Comparison of ENCODE assay signal across 10 cellular contexts in genomic region chr22:40628354-40629042, GRCh38. TPM values are rescaled to one million over a fixed set of nuclear protein-coding genes. Genes with fewer than 3 reads are reported as not detected.
A peak's percentile ranks its signal among the peaks of the same experiment; 100 is the strongest.
DNase-seq lines count a peak whose midpoint lies in the region; ATAC-seq and TF ChIP-seq lines count a peak whose summit lies in the region.
"Had no signal": no experiment of that assay in that cellular context is flagged by ENCODE, and none has a peak within 500 bp of the region (broad histone marks: within the 10 kb centered on the region; RNA-seq: fewer than 3 reads in every experiment).

No MANE protein-coding gene starts in this region.

- H3F3A ChIP-seq in PC-3 (ENCODE audit: low read length, unreplicated experiment): no peaks in the 10 kb centered on the region

- ATAC-seq in PC-3: peak; percentile 59
- ATAC-seq in esophagus mucosa: peak; percentile 70

- H3K9me3 ChIP-seq in PC-3 (ENCODE audit: low read length): no peaks in the 10 kb centered on the region
- H3K9me3 ChIP-seq: ovary had no signal

- POLR2A ChIA-PET in PC-3 (lab: Charles Lee; ENCODE audit: unreplicated experiment): no interaction called here

- H3K9ac ChIP-seq in PC-3 (ENCODE audit: low read length): no peak overlapping the region

- H3K27ac Mint-ChIP-seq in activated naive CD4-positive, alpha-beta T cell treated with anti-CD3 and anti-CD28 coated beads, Interleukin-2, amount 50 U/mL, for 24 hours: peak overlapping the region; percentile 30
- peak overlapping the region; percentile 72 for H3K27ac Mint-ChIP-seq in stimulated activated naive CD8-positive, alpha-beta T cell treated with anti-CD3 and anti-CD28 coated beads, Interleukin-15, Interleukin-2, amounts not matched to agents 100 ng/mL and 50 ng/mL, for 24 hours

- no peaks in the 10 kb centered on the region for H3K9me2 ChIP-seq in PC-3 (replicated peaks; ENCODE audit: low read length)

- peaks cover 98% of the 10 kb centered on the region for H3K79me2 ChIP-seq in PC-3 (ENCODE audit: low read length)

- peak overlapping the region; percentile 23 for H3K4me3 Mint-ChIP-seq in activated naive CD4-positive, alpha-beta T cell treated with anti-CD3 and anti-CD28 coated beads, Interleukin-2, amount 50 U/mL, for 24 hours
- peak overlapping the region; percentile 18 for H3K4me3 Mint-ChIP-seq in stimulated activated naive CD8-positive, alpha-beta T cell treated with anti-CD3 and anti-CD28 coated beads, Interleukin-15, Interleukin-2, amounts not matched to agents 100 ng/mL and 50 ng/mL, for 24 hours

- H2AFZ ChIP-seq in PC-3 (ENCODE audit: low read length): no peak overlapping the region

- intact Hi-C loops in PC-3 (cut with micrococcal nuclease): no loop called here

- H3K27me3 ChIP-seq in PC-3 (ENCODE audit: low read length): no peaks in the 10 kb centered on the region
- H3K27me3 ChIP-seq: ovary had no signal

- H3K4me3 ChIP-seq in PC-3 (ENCODE audit: low read length): no peak overlapping the region
- H3K4me3 ChIP-seq: ovary had no signal

- peaks cover 30% of the 10 kb centered on the region for H3K4me1 ChIP-seq in PC-3 (ENCODE audit: insufficient read depth, low read length)

- no peak for DNase-seq in activated naive CD4-positive, alpha-beta T cell treated with Interleukin-2 at 50 U/mL for 16 hours
- DNase-seq in PC-3 (peak; percentile 53), NCI-H1105 treated with DMSO at 0.1 percent for 48 hours (lab: John Stamatoyannopoulos, UW) (no peak), DMS114 treated with DMSO at 0.1 percent for 48 hours (lab: John Stamatoyannopoulos, UW; ENCODE audit: unreplicated experiment) (no peak), activated gamma-delta T cell (lab: John Stamatoyannopoulos, UW) (no peak)
- DNase-seq: NCI-H2171, ovary had no signal

- peaks cover 68% of the 10 kb centered on the region for H3K4me1 Mint-ChIP-seq in activated naive CD4-positive, alpha-beta T cell treated with anti-CD3 and anti-CD28 coated beads, Interleukin-2, amount 50 U/mL, for 24 hours
- peaks cover 48% of the 10 kb centered on the region for H3K4me1 Mint-ChIP-seq in stimulated activated naive CD8-positive, alpha-beta T cell treated with anti-CD3 and anti-CD28 coated beads, Interleukin-15, Interleukin-2, amounts not matched to agents 100 ng/mL and 50 ng/mL, for 24 hours (ENCODE audit: low read depth)

- H3K9me3 Mint-ChIP-seq in activated naive CD4-positive, alpha-beta T cell treated with anti-CD3 and anti-CD28 coated beads, Interleukin-2, amount 50 U/mL, for 24 hours: no peaks in the 10 kb centered on the region
- H3K9me3 Mint-ChIP-seq in stimulated activated naive CD8-positive, alpha-beta T cell treated with anti-CD3 and anti-CD28 coated beads, Interleukin-15, Interleukin-2, amounts not matched to agents 100 ng/mL and 50 ng/mL, for 24 hours: no peaks in the 10 kb centered on the region

- H3K27ac ChIP-seq in PC-3 (ENCODE audit: low read length): no peak overlapping the region
- H3K27ac ChIP-seq: ovary had no signal

- H3K4me2 ChIP-seq in PC-3 (ENCODE audit: low read length): peak overlapping the region; percentile 1; the same call in 1 of the 2 replicates

- TF ChIP-seq CTCF in PC-3 (conservative IDR thresholded peaks at IDR 0.05; ENCODE audit: low read depth, low read length): no peak

- no peaks in the 10 kb centered on the region for H3K36me3 Mint-ChIP-seq in activated naive CD4-positive, alpha-beta T cell treated with anti-CD3 and anti-CD28 coated beads, Interleukin-2, amount 50 U/mL, for 24 hours
- H3K36me3 Mint-ChIP-seq in stimulated activated naive CD8-positive, alpha-beta T cell treated with anti-CD3 and anti-CD28 coated beads, Interleukin-15, Interleukin-2, amounts not matched to agents 100 ng/mL and 50 ng/mL, for 24 hours (ENCODE audit: low read depth): no peaks in the 10 kb centered on the region

- CTCF ChIA-PET in PC-3 (lab: Charles Lee): no interaction called here

- H3K36me3 ChIP-seq in PC-3 (ENCODE audit: low read depth, low read length): no peaks in the 10 kb centered on the region
- H3K36me3 ChIP-seq: ovary had no signal

- no peaks in the 10 kb centered on the region for H3K27me3 Mint-ChIP-seq in activated naive CD4-positive, alpha-beta T cell treated with anti-CD3 and anti-CD28 coated beads, Interleukin-2, amount 50 U/mL, for 24 hours
- no peaks in the 10 kb centered on the region for H3K27me3 Mint-ChIP-seq in stimulated activated naive CD8-positive, alpha-beta T cell treated with anti-CD3 and anti-CD28 coated beads, Interleukin-15, Interleukin-2, amounts not matched to agents 100 ng/mL and 50 ng/mL, for 24 hours

- peaks cover 20% of the 10 kb centered on the region for H4K20me1 ChIP-seq in PC-3 (ENCODE audit: low read length)

- no TSS peak for BruUV-seq in PC-3 (replicated peaks; lab: Mats Ljungman, UMichigan)

RNA-seq across cellular contexts. Expression of gene MRTFA, which starts 8.0 kb away (rescaled TPM):
- total RNA-seq in PC-3 (2014; rRNA removed) (28.0 and 32.6 TPM in 2 replicates), esophagus mucosa (19.4 TPM)

RNA-seq across cellular contexts. Expression of gene MCHR1, which starts 50.8 kb away (rescaled TPM):
- total RNA-seq in PC-3 (2014; rRNA removed) (not detected in 2 replicates), esophagus mucosa (not detected)
